ENCODE assay signal across 20 cellular contexts in the genomic region with DNA sequence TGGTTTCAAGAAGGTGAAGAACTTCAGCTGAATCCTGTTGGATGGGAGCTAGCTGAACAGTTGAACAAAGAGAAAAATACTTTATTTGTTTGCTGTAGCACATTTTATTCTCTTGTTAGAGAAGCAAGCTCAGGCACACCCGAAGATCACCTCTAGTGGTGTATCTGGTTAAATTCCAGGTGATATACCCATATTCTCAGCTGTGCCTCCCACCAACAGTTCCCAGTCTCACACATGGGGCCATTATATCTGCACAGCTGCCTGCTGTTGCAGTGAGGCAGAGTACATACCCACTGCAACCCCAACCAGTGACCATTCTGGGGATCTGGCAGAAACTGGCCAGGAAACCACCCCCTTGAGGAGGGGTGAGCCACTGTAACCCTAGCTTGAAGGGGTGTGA. TPM values are rescaled to one million over a fixed set of nuclear protein-coding genes. Genes with fewer than 3 reads are reported as not detected.
DNase-seq lines count a peak whose midpoint lies in the region; ATAC-seq, FAIRE-seq and TF ChIP-seq lines count a peak whose summit lies in the region.
"Had no signal": no experiment of that assay in that cellular context is flagged by ENCODE, and none has a peak within 500 bp of the region (broad histone marks: within the 10 kb centered on the region; RNA-seq: fewer than 3 reads in every experiment).

No MANE protein-coding gene starts in this region.

- peak overlapping the region; percentile 84 for H3K27ac Mint-ChIP-seq in central memory CD8-positive, alpha-beta T cell (ENCODE audit: low read depth)
- H3K27ac Mint-ChIP-seq in neural crest cell (ENCODE audit: unreplicated experiment) = no peak overlapping the region

- TF ChIP-seq POLR2A in GM12891 (IDR thresholded peaks at IDR 0.05; ENCODE audit: low read depth, low read length) = no peak

- H3K9me3 Mint-ChIP-seq in central memory CD8-positive, alpha-beta T cell = no peaks in the 10 kb centered on the region
- H3K9me3 Mint-ChIP-seq in neural crest cell = no peaks in the 10 kb centered on the region

- DNase-seq in GM12891 (ENCODE audit: insufficient read length, low spot score) = no peak
- no peak for DNase-seq in LNCaP clone FGC (ENCODE audit: low read depth)
- DNase-seq in central memory CD8-positive, alpha-beta T cell (ENCODE audit: low spot score in 2 of 2) = no peak
- DNase-seq in neural crest cell (ENCODE audit: low read depth, low spot score) = no peak
- no peak for DNase-seq in SHP77 (lab: John Stamatoyannopoulos, UW)
- DNase-seq in activated effector memory CD4-positive, alpha-beta T cell treated with anti-CD3 and anti-CD28 coated beads, Interleukin-2, amount 50 U/mL, for 16 hours = no peak
- DNase-seq: DMS 273 treated with DMSO at 0.1 percent for 48 hours, EL, KG1, MG63, NCI-H1105, NCI-H1930, NCI-H2171, NCI-H446 treated with DMSO at 0.1 percent for 48 hours, NCI-H748 treated with DMSO at 0.1 percent for 48 hours, Peyer's patch, Right ventricle myocardium superior had no signal

- no peak overlapping the region for H3K4me3 Mint-ChIP-seq in central memory CD8-positive, alpha-beta T cell
- H3K4me3 Mint-ChIP-seq in neural crest cell = no peak overlapping the region

- peaks cover 51% of the 10 kb centered on the region for H3K4me1 Mint-ChIP-seq in central memory CD8-positive, alpha-beta T cell
- peaks cover 17% of the 10 kb centered on the region for H3K4me1 Mint-ChIP-seq in neural crest cell

- peak; percentile 52 for ATAC-seq in central memory CD8-positive, alpha-beta T cell (replicated peaks; ENCODE audit: extremely low read depth, poor library complexity, severe bottlenecking)
- ATAC-seq in HG02642 (IDR thresholded peaks at IDR 0.05; ENCODE audit: poor library complexity, unreplicated experiment) = no peak
- ATAC-seq: SK-N-SH treated with all-trans-retinoic acid at 6 μM for 48 hours had no signal

- peak; percentile 40 for FAIRE-seq in GM12891 (lab: Jason Lieb, UNC)

- 0 out of 2 replicates have a peak, but pooled peaks have one; percentile 5 for TF ChIP-seq CTCF in LNCaP clone FGC (IDR thresholded peaks at IDR 0.05; ENCODE audit: control insufficient read depth, extremely low read depth, insufficient read depth)
- TF ChIP-seq CTCF in neural crest cell (conservative IDR thresholded peaks at IDR 0.05) = peak; percentile 12

- peaks cover 18% of the 10 kb centered on the region for H3K36me3 Mint-ChIP-seq in central memory CD8-positive, alpha-beta T cell (ENCODE audit: insufficient read depth)
- peaks cover 13% of the 10 kb centered on the region for H3K36me3 Mint-ChIP-seq in neural crest cell (ENCODE audit: low read depth)

- no peak overlapping the region for H3K4me3 ChIP-seq in LNCaP clone FGC (ENCODE audit: low read depth, low read length)
- H3K4me3 ChIP-seq: BLaER1 treated with 17β-estradiol and CSF1 and Interleukin-3, amounts not matched to agents 10 nM and 100 nM; MG63; Peyer's patch had no signal

- no peaks in the 10 kb centered on the region for H3K27me3 Mint-ChIP-seq in central memory CD8-positive, alpha-beta T cell
- no peaks in the 10 kb centered on the region for H3K27me3 Mint-ChIP-seq in neural crest cell (ENCODE audit: low read depth)

TF ChIP-seq in GM12891, 5 proteins besides CTCF, POLR2A, EP300 and RAD21:
- TF ChIP-seq TAF1 (IDR thresholded peaks at IDR 0.05; ENCODE audit: low read depth, low read length) (no peak), POU2F2 (IDR thresholded peaks at IDR 0.05; ENCODE audit: low read depth, low read length) (no peak), SPI1 (IDR thresholded peaks at IDR 0.05; ENCODE audit: low read depth, low read length) (no peak), POLR2AphosphoS5 (IDR thresholded peaks at IDR 0.05; ENCODE audit: low read depth, low read length) (no peak), PAX5 (IDR thresholded peaks at IDR 0.05; ENCODE audit: insufficient read depth, low read length, severe bottlenecking) (no peak)

RNA-seq across cellular contexts. Expression of gene BTAF1, which starts 9.2 kb away (rescaled TPM):
- polyA plus RNA-seq in GM12891 (2012; ENCODE audit: low read depth, missing spikeins) = 49.9 TPM
- total RNA-seq in neural crest cell = 41.7 and 46.0 TPM in 2 replicates

RNA-seq across cellular contexts. Expression of gene FGFBP3, which starts 23.5 kb away (rescaled TPM):
- 0.23 TPM for polyA plus RNA-seq in GM12891 (2012; ENCODE audit: low read depth, missing spikeins)
- total RNA-seq in neural crest cell = 413 and 420 TPM in 2 replicates
